8 cellular contexts compared by ENCODE assay signal in the genomic region with DNA sequence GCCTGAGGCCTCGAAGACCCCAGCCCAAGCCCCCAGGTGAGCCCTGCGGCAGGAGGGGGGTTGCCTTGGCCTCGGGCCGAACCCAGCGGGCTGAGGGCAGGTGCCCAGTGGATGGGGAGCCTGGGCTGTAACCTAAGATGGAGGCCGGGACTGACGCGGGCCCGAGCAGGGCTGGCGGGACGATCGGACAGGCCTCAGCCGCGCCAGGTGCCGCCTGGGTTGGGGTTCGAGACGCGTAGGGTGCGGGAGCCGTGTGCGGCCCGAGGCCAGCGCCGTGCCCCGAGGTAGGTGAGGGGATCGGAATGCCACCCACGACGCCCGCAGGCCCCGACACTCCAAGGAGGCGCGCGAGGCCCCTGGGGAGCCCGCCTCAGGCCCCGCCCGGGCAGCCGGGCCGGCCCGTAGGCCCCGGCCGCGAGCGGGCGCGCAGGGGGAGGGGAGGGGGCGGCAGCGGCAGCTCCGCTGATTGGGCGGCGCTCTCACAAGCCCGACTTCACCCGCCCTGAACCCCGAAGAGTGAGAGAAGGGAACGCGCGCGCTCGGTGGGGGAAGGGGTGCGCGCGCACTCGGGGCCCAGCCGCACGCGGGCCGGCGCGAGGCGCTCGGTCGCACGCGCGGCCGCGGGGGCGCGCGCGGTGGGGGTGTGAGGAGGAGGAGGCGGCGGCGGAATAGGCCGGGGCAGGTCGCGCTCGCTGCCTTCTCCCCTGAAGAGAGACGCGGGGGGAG. TPM values are rescaled to one million over a fixed set of nuclear protein-coding genes. Genes with fewer than 3 reads are reported as not detected.
DNase-seq lines count a peak whose midpoint lies in the region; ATAC-seq and TF ChIP-seq lines count a peak whose summit lies in the region.

A gene with protein sequence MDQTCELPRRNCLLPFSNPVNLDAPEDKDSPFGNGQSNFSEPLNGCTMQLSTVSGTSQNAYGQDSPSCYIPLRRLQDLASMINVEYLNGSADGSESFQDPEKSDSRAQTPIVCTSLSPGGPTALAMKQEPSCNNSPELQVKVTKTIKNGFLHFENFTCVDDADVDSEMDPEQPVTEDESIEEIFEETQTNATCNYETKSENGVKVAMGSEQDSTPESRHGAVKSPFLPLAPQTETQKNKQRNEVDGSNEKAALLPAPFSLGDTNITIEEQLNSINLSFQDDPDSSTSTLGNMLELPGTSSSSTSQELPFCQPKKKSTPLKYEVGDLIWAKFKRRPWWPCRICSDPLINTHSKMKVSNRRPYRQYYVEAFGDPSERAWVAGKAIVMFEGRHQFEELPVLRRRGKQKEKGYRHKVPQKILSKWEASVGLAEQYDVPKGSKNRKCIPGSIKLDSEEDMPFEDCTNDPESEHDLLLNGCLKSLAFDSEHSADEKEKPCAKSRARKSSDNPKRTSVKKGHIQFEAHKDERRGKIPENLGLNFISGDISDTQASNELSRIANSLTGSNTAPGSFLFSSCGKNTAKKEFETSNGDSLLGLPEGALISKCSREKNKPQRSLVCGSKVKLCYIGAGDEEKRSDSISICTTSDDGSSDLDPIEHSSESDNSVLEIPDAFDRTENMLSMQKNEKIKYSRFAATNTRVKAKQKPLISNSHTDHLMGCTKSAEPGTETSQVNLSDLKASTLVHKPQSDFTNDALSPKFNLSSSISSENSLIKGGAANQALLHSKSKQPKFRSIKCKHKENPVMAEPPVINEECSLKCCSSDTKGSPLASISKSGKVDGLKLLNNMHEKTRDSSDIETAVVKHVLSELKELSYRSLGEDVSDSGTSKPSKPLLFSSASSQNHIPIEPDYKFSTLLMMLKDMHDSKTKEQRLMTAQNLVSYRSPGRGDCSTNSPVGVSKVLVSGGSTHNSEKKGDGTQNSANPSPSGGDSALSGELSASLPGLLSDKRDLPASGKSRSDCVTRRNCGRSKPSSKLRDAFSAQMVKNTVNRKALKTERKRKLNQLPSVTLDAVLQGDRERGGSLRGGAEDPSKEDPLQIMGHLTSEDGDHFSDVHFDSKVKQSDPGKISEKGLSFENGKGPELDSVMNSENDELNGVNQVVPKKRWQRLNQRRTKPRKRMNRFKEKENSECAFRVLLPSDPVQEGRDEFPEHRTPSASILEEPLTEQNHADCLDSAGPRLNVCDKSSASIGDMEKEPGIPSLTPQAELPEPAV (N-terminal part only) (plus strand): TSS at position 655 of the 726 bp plus-strand sequence. CDS start 1,331 bp downstream, outside the sequence.

- H3K36me3 Mint-ChIP-seq in activated naive CD4-positive, alpha-beta T cell treated with anti-CD3 and anti-CD28 coated beads, Interleukin-2, amount 10 ng/mL, durations not matched to agents 7 days and 5 days = peaks cover 26% of the 10 kb centered on the region

- DNase-seq in COLO668 (lab: John Stamatoyannopoulos, UW; ENCODE audit: unreplicated experiment) = peak; percentile 84
- peak; percentile 86 for DNase-seq in HT-29 (ENCODE audit: low spot score)
- DNase-seq in SK-MEL-5 (ENCODE audit: low read depth, low spot score) = peak; percentile 37
- DNase-seq in activated naive CD4-positive, alpha-beta T cell treated with anti-CD3 and anti-CD28 coated beads, Interleukin-2, amount 10 ng/mL, durations not matched to agents 7 days and 5 days = peak; percentile 90
- peak; percentile 96 for DNase-seq in globus pallidus (ENCODE audit: low spot score)
- peak; percentile 47 for DNase-seq in omental fat pad (ENCODE audit: low spot score)
- peak; percentile 86 to 89 for DNase-seq in suprapubic skin (ENCODE audit: low spot score in 2 of 2)

- peak within 1 kb of the TSS; percentile 92 for H3K27ac ChIP-seq in suprapubic skin

- H3K27me3 ChIP-seq in suprapubic skin = no peaks in the 10 kb centered on the region

- peaks cover 64% of the 10 kb centered on the region for H3K4me1 Mint-ChIP-seq in activated naive CD4-positive, alpha-beta T cell treated with anti-CD3 and anti-CD28 coated beads, Interleukin-2, amount 10 ng/mL, durations not matched to agents 7 days and 5 days

- H3K4me3 Mint-ChIP-seq in activated naive CD4-positive, alpha-beta T cell treated with anti-CD3 and anti-CD28 coated beads, Interleukin-2, amount 10 ng/mL, durations not matched to agents 7 days and 5 days = peak within 1 kb of the TSS; percentile 88

- no CpG with 5 or more reads among the region's 89 CpGs for WGBS in suprapubic skin

- no peaks in the 10 kb centered on the region for H3K9me3 ChIP-seq in suprapubic skin

- peak in 1 of 2 donors; percentile 72 for TF ChIP-seq POLR2A in suprapubic skin (IDR thresholded peaks at IDR 0.05)

- H3K9me3 Mint-ChIP-seq in activated naive CD4-positive, alpha-beta T cell treated with anti-CD3 and anti-CD28 coated beads, Interleukin-2, amount 10 ng/mL, durations not matched to agents 7 days and 5 days = no peaks in the 10 kb centered on the region

- peak within 1 kb of the TSS; percentile 86 for H3K4me3 ChIP-seq in suprapubic skin

- CTCF ChIA-PET in activated naive CD4-positive, alpha-beta T cell treated with anti-CD3 and anti-CD28 coated beads, Interleukin-2, amount 10 ng/mL, durations not matched to agents 7 days and 5 days (lab: Charles Lee) = interaction anchor here (1.1 kb wide), 1 partner anchor 236 kb away, joined by 3 read pairs; no protein-coding TSS in a partner anchor

- ATAC-seq in GM19463 (IDR thresholded peaks at IDR 0.05; ENCODE audit: unreplicated experiment) (peak; percentile 56), omental fat pad (ENCODE audit: low FRiP score) (peak; percentile 83)

- peak within 1 kb of the TSS; percentile 90 for H3K27ac Mint-ChIP-seq in activated naive CD4-positive, alpha-beta T cell treated with anti-CD3 and anti-CD28 coated beads, Interleukin-2, amount 10 ng/mL, durations not matched to agents 7 days and 5 days

- TF ChIP-seq CTCF in omental fat pad (IDR thresholded peaks at IDR 0.05) (no peak), suprapubic skin (IDR thresholded peaks at IDR 0.05) (no peak)

- peaks cover 17% of the 10 kb centered on the region for H3K36me3 ChIP-seq in suprapubic skin

- TF ChIP-seq EP300 in suprapubic skin (IDR thresholded peaks at IDR 0.05) = no peak

- peaks cover 47% of the 10 kb centered on the region for H3K4me1 ChIP-seq in suprapubic skin

- no peaks in the 10 kb centered on the region for H3K27me3 Mint-ChIP-seq in activated naive CD4-positive, alpha-beta T cell treated with anti-CD3 and anti-CD28 coated beads, Interleukin-2, amount 10 ng/mL, durations not matched to agents 7 days and 5 days

- in situ Hi-C loops in SK-MEL-5 (cut with HindIII; ENCODE audit: low pct_unique_long_range_greater_than_20kb, low sequenced_read_pairs) = no loop called here

RNA-seq across cellular contexts. Expression of the gene that starts here (rescaled TPM):
- 21.9 and 29.4 TPM in 2 replicates for total RNA-seq in HT-29 (2014; rRNA removed; shearing (Covaris generic))
- 21.9 and 23.5 TPM in 2 replicates for total RNA-seq in SK-MEL-5 (2014; rRNA removed; shearing (Covaris generic))
- polyA plus RNA-seq in SK-MEL-5 (2015; cell fraction: cytosol; rRNA removed) = 12.6 and 15.0 TPM in 2 replicates
- 12.1 and 17.0 TPM in 2 replicates for polyA plus RNA-seq in SK-MEL-5 (2015; cell fraction: nucleus; rRNA removed)
- total RNA-seq in omental fat pad (10 to 100 TPM; 32.3 to 52.6 (median 36.1) TPM), suprapubic skin (10 to 100 TPM; 36.0 to 67.9 (median 51.3) TPM)

Comparison
In these comparisons a context has a peak if more than half of its experiments do, and no peak if none do; other contexts are left out.
1. Peak in every context shown above with its lines: DNase-seq, ATAC-seq, H3K4me3 ChIP-seq and H3K27ac ChIP-seq.
2. DNase-seq: peak in every context shown above with its lines; median percentile 96 in globus pallidus; 90 in activated naive CD4-positive, alpha-beta T cell treated with anti-CD3 and anti-CD28 coated beads, Interleukin-2, amount 10 ng/mL, durations not matched to agents 7 days and 5 days; 88 in suprapubic skin; 86 in HT-29; 84 in COLO668; 47 in omental fat pad; 37 in SK-MEL-5.